ENCODE assay signal across 8 cellular contexts in the genomic region with DNA sequence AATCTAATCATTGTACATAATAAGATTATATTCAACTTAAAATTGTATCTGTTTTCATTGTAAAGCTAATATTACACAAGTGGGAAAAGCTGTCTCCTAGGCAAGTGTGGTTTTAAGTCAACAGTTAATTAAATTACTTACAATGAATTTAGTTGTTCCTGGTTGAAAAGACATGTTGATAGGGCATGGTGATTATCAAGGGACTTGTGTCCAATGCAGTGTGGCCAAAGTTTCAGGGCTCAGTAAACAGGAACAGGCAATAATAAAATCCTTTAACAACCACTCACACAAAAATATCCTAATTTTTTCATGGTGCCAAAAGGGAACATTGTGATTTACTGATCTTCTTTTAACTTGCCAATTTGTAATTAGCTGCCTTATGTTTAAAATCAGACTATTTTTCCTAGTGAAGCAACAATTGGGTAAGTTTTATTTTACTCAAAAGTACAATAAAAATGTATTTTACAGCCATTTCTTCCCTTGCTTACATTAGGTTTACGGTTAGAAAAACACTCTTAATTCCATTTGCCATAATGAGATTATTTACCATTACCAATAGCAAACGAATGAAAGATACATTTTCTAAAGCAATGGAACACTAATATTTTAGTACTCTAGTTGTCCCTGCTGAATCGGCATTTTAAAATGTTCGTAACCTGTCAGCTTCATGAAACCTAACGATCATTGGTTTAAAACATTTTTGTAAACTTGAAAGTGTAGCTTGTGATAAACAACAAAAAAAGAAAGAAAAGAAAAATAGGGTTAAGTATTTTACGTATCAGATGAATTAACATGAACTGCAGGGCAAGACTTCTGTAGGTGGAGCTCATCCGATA. TPM values are rescaled to one million over a fixed set of nuclear protein-coding genes. Genes with fewer than 3 reads are reported as not detected.
DNase-seq lines count a peak whose midpoint lies in the region; ATAC-seq and TF ChIP-seq lines count a peak whose summit lies in the region.

No MANE protein-coding gene starts in this region.

- DNase-seq in DMS53 (lab: John Stamatoyannopoulos, UW): peak; percentile 54
- peak; percentile 6 for DNase-seq in NCI-H1436 treated with DMSO at 0.1 percent for 48 hours (lab: John Stamatoyannopoulos, UW)
- DNase-seq in epithelial cell of esophagus (ENCODE audit: low read depth): no peak
- DNase-seq in prostate gland (ENCODE audit: low spot score): no peak
- no peak for DNase-seq in activated CD4-positive, alpha-beta T cell treated with anti-CD3 and anti-CD28 coated beads, Interleukin-2, amount 50 U/mL, for 4 hours
- DNase-seq in H4 (ENCODE audit: low spot score): no peak

- TF ChIP-seq CTCF in epithelial cell of esophagus (IDR thresholded peaks at IDR 0.05; ENCODE audit: insufficient read depth, low read depth, low read length, missing control alignments) (no peak), prostate gland (IDR thresholded peaks at IDR 0.05) (no peak)

- WGBS in prostate gland: 2% methylated on average over 7 of the region's 7 CpGs

- H3K9me3 ChIP-seq in prostate gland: no peaks in the 10 kb centered on the region

- ATAC-seq in GM18907 (IDR thresholded peaks at IDR 0.05; ENCODE audit: unreplicated experiment) (no peak), GM21529 (IDR thresholded peaks at IDR 0.05; ENCODE audit: unreplicated experiment) (no peak)

- H3K36me3 ChIP-seq in prostate gland: no peaks in the 10 kb centered on the region

- no peak for TF ChIP-seq POLR2A in prostate gland (IDR thresholded peaks at IDR 0.05)

- peak overlapping the region; percentile 99 for H3K27ac ChIP-seq in prostate gland

- H3K27me3 ChIP-seq in prostate gland (replicated peaks; ENCODE audit: insufficient read depth): no peaks in the 10 kb centered on the region

- peaks cover 11% of the 10 kb centered on the region for H3K4me1 ChIP-seq in prostate gland (replicated peaks)

- H3K4me3 ChIP-seq in epithelial cell of esophagus (ENCODE audit: low read length) (peak overlapping the region; percentile 46), prostate gland (peak overlapping the region; percentile 92 to 96)

- intact Hi-C loops in prostate gland (cut with DNase I): loop anchor here (5.0 kb wide), 2 partner anchors 62 to 108 kb away; no protein-coding TSS in a partner anchor

RNA-seq across cellular contexts. Expression of gene WNK1, which starts 1.8 kb away (rescaled TPM):
- 100 to 1,000 TPM in 1 of 2 donors, 10 to 100 TPM in 1; 82.7 to 223 TPM for total RNA-seq in prostate gland
- 28.4 and 38.6 TPM in 2 replicates for total RNA-seq in H4 (2014; rRNA removed; shearing (Covaris generic))

Comparison
In these comparisons a context has a peak if more than half of its experiments do, and no peak if none do; other contexts are left out.
1. DNase-seq: peak in DMS53 (single experiment) and NCI-H1436 treated with DMSO at 0.1 percent for 48 hours (single experiment); none in epithelial cell of esophagus (single experiment), prostate gland (single experiment), activated CD4-positive, alpha-beta T cell treated with anti-CD3 and anti-CD28 coated beads, Interleukin-2, amount 50 U/mL, for 4 hours (0 of 2) and H4 (single experiment).